ENCODE assay signal across 1 cellular context in the genomic region with DNA sequence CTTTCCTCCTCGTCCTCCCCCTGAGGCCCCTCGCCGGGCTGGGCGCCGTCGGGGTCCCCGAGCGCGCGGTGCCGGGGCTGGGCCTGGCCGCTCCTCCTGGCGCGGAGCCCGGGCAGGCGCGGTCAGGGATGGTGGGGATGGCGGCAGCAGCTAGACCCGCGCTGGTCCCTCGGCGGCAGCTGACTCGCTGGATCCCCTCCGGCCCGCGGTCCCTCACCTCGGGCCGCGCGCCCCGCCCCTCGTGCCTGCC.
A peak's percentile ranks its signal among the peaks of the same experiment; 100 is the strongest.
TF ChIP-seq lines count a peak whose summit lies in the region.

Gene SLC25A29 (minus strand): TSS at position 189 of the 250 bp plus-strand sequence. CDS start 212 bp downstream, outside the sequence.

TF ChIP-seq in WTC11, 78 proteins besides CTCF, POLR2A, EP300 and RAD21 (continued from another document):
- TF ChIP-seq ARID4B (CRISPR knock-in tag; IDR thresholded peaks at IDR 0.05; ENCODE audit: borderline replicate concordance) (no peak; the same call in 1 of the 2 replicates), ATF1 (CRISPR knock-in tag; IDR thresholded peaks at IDR 0.05) (no peak), GTF2I (CRISPR knock-in tag; conservative IDR thresholded peaks at IDR 0.05) (no peak), ZNF671 (CRISPR knock-in tag; IDR thresholded peaks at IDR 0.05) (no peak), MYBL2 (CRISPR knock-in tag; IDR thresholded peaks at IDR 0.05) (no peak), TEAD4 (CRISPR knock-in tag; IDR thresholded peaks at IDR 0.05) (no peak), ESRRA (CRISPR knock-in tag; IDR thresholded peaks at IDR 0.05; ENCODE audit: borderline replicate concordance) (peak; percentile 70; the same call in 1 of the 2 replicates), CREM (CRISPR knock-in tag; IDR thresholded peaks at IDR 0.05) (no peak), ZBTB21 (CRISPR knock-in tag; IDR thresholded peaks at IDR 0.05; ENCODE audit: borderline replicate concordance) (no peak), FOXK1 (CRISPR knock-in tag; IDR thresholded peaks at IDR 0.05) (no peak; the same call in 1 of the 2 replicates), ETV6 (CRISPR knock-in tag; IDR thresholded peaks at IDR 0.05) (peak; percentile 77; the same call in 1 of the 2 replicates), GRHL2 (CRISPR knock-in tag; IDR thresholded peaks at IDR 0.05; ENCODE audit: insufficient replicate concordance, severe bottlenecking) (no peak), NR1H2 (CRISPR knock-in tag; IDR thresholded peaks at IDR 0.05) (no peak), ZNF232 (CRISPR knock-in tag; IDR thresholded peaks at IDR 0.05) (no peak), EMX1 (CRISPR knock-in tag; IDR thresholded peaks at IDR 0.05) (no peak), KAT7 (CRISPR knock-in tag; IDR thresholded peaks at IDR 0.05; ENCODE audit: borderline replicate concordance) (0 out of 2 replicates have a peak, but pooled peaks have one; percentile 24), GABPB1 (CRISPR knock-in tag; IDR thresholded peaks at IDR 0.05) (no peak), AFF4 (CRISPR knock-in tag; IDR thresholded peaks at IDR 0.05; ENCODE audit: borderline replicate concordance) (no peak), E2F1 (CRISPR knock-in tag; IDR thresholded peaks at IDR 0.05) (no peak), TEAD1 (CRISPR knock-in tag; IDR thresholded peaks at IDR 0.05) (peak; percentile 42; the same call in 1 of the 2 replicates)
- TF ChIP-seq, protein P1, sequence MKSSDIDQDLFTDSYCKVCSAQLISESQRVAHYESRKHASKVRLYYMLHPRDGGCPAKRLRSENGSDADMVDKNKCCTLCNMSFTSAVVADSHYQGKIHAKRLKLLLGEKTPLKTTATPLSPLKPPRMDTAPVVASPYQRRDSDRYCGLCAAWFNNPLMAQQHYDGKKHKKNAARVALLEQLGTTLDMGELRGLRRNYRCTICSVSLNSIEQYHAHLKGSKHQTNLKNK (CRISPR knock-in tag; IDR thresholded peaks at IDR 0.05) = no peak
- TF ChIP-seq, protein P2, sequence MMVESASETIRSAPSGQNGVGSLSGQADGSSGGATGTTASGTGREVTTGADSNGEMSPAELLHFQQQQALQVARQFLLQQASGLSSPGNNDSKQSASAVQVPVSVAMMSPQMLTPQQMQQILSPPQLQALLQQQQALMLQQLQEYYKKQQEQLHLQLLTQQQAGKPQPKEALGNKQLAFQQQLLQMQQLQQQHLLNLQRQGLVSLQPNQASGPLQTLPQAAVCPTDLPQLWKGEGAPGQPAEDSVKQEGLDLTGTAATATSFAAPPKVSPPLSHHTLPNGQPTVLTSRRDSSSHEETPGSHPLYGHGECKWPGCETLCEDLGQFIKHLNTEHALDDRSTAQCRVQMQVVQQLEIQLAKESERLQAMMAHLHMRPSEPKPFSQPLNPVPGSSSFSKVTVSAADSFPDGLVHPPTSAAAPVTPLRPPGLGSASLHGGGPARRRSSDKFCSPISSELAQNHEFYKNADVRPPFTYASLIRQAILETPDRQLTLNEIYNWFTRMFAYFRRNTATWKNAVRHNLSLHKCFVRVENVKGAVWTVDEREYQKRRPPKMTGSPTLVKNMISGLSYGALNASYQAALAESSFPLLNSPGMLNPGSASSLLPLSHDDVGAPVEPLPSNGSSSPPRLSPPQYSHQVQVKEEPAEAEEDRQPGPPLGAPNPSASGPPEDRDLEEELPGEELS (CRISPR knock-in tag; IDR thresholded peaks at IDR 0.05) = 0 out of 2 replicates have a peak, but pooled peaks have one; percentile 41
- TF ChIP-seq, protein P3, sequence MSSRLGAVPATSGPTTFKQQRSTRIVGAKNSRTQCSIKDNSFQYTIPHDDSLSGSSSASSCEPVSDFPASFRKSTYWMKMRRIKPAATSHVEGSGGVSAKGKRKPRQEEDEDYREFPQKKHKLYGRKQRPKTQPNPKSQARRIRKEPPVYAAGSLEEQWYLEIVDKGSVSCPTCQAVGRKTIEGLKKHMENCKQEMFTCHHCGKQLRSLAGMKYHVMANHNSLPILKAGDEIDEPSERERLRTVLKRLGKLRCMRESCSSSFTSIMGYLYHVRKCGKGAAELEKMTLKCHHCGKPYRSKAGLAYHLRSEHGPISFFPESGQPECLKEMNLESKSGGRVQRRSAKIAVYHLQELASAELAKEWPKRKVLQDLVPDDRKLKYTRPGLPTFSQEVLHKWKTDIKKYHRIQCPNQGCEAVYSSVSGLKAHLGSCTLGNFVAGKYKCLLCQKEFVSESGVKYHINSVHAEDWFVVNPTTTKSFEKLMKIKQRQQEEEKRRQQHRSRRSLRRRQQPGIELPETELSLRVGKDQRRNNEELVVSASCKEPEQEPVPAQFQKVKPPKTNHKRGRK (CRISPR knock-in tag; IDR thresholded peaks at IDR 0.05; ENCODE audit: borderline replicate concordance) = no peak
- TF ChIP-seq, protein P4, sequence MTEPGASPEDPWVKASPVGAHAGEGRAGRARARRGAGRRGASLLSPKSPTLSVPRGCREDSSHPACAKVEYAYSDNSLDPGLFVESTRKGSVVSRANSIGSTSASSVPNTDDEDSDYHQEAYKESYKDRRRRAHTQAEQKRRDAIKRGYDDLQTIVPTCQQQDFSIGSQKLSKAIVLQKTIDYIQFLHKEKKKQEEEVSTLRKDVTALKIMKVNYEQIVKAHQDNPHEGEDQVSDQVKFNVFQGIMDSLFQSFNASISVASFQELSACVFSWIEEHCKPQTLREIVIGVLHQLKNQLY (CRISPR knock-in tag; IDR thresholded peaks at IDR 0.05) = no peak
- TF ChIP-seq, protein P5, sequence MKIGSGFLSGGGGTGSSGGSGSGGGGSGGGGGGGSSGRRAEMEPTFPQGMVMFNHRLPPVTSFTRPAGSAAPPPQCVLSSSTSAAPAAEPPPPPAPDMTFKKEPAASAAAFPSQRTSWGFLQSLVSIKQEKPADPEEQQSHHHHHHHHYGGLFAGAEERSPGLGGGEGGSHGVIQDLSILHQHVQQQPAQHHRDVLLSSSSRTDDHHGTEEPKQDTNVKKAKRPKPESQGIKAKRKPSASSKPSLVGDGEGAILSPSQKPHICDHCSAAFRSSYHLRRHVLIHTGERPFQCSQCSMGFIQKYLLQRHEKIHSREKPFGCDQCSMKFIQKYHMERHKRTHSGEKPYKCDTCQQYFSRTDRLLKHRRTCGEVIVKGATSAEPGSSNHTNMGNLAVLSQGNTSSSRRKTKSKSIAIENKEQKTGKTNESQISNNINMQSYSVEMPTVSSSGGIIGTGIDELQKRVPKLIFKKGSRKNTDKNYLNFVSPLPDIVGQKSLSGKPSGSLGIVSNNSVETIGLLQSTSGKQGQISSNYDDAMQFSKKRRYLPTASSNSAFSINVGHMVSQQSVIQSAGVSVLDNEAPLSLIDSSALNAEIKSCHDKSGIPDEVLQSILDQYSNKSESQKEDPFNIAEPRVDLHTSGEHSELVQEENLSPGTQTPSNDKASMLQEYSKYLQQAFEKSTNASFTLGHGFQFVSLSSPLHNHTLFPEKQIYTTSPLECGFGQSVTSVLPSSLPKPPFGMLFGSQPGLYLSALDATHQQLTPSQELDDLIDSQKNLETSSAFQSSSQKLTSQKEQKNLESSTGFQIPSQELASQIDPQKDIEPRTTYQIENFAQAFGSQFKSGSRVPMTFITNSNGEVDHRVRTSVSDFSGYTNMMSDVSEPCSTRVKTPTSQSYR (CRISPR knock-in tag; IDR thresholded peaks at IDR 0.05) = no peak
- TF ChIP-seq, protein P6, sequence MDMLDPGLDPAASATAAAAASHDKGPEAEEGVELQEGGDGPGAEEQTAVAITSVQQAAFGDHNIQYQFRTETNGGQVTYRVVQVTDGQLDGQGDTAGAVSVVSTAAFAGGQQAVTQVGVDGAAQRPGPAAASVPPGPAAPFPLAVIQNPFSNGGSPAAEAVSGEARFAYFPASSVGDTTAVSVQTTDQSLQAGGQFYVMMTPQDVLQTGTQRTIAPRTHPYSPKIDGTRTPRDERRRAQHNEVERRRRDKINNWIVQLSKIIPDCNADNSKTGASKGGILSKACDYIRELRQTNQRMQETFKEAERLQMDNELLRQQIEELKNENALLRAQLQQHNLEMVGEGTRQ (CRISPR knock-in tag; IDR thresholded peaks at IDR 0.05) = no peak
- TF ChIP-seq, protein P7, sequence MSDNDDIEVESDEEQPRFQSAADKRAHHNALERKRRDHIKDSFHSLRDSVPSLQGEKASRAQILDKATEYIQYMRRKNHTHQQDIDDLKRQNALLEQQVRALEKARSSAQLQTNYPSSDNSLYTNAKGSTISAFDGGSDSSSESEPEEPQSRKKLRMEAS (CRISPR knock-in tag; IDR thresholded peaks at IDR 0.05) = no peak; the same call in 1 of the 2 replicates
- TF ChIP-seq, protein P8, sequence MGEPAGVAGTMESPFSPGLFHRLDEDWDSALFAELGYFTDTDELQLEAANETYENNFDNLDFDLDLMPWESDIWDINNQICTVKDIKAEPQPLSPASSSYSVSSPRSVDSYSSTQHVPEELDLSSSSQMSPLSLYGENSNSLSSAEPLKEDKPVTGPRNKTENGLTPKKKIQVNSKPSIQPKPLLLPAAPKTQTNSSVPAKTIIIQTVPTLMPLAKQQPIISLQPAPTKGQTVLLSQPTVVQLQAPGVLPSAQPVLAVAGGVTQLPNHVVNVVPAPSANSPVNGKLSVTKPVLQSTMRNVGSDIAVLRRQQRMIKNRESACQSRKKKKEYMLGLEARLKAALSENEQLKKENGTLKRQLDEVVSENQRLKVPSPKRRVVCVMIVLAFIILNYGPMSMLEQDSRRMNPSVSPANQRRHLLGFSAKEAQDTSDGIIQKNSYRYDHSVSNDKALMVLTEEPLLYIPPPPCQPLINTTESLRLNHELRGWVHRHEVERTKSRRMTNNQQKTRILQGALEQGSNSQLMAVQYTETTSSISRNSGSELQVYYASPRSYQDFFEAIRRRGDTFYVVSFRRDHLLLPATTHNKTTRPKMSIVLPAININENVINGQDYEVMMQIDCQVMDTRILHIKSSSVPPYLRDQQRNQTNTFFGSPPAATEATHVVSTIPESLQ (CRISPR knock-in tag; IDR thresholded peaks at IDR 0.05) = no peak
- TF ChIP-seq, protein P9, sequence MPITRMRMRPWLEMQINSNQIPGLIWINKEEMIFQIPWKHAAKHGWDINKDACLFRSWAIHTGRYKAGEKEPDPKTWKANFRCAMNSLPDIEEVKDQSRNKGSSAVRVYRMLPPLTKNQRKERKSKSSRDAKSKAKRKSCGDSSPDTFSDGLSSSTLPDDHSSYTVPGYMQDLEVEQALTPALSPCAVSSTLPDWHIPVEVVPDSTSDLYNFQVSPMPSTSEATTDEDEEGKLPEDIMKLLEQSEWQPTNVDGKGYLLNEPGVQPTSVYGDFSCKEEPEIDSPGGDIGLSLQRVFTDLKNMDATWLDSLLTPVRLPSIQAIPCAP (CRISPR knock-in tag; IDR thresholded peaks at IDR 0.05) = no peak
